10 cellular contexts compared by ENCODE assay signal in genomic region chr13:35470671-35471465, GRCh38. TPM values are rescaled to one million over a fixed set of nuclear protein-coding genes. Genes with fewer than 3 reads are reported as not detected.
DNase-seq lines count a peak whose midpoint lies in the region; ATAC-seq and TF ChIP-seq lines count a peak whose summit lies in the region.
"Had no signal": no experiment of that assay in that cellular context is flagged by ENCODE, and none has a peak within 500 bp of the region (broad histone marks: within the 10 kb centered on the region; RNA-seq: fewer than 3 reads in every experiment).

No MANE protein-coding gene starts in this region.

- H3K9me3 ChIP-seq in esophagus muscularis mucosa: no peaks in the 10 kb centered on the region
- no peaks in the 10 kb centered on the region for H3K9me3 ChIP-seq in mucosa of descending colon
- H3K9me3 ChIP-seq: A549 had no signal

- H3K4me1 ChIP-seq in esophagus muscularis mucosa (peaks cover 4 to 21% (median 14%) of the 10 kb centered on the region in 4 donors), mucosa of descending colon (ENCODE audit: low read depth) (no peaks in the 10 kb centered on the region)
- H3K4me1 ChIP-seq: A549 had no signal

- ATAC-seq in mucosa of descending colon (peak; percentile 79), GM21723 (IDR thresholded peaks at IDR 0.05; ENCODE audit: unreplicated experiment) (no peak)
- ATAC-seq: A549 had no signal

- peak in 1 of 3 experiments; percentile 15 for TF ChIP-seq CTCF in esophagus muscularis mucosa (IDR thresholded peaks at IDR 0.05)
- no peak for TF ChIP-seq CTCF in mucosa of descending colon (IDR thresholded peaks at IDR 0.05)
- peak; percentile 23 for TF ChIP-seq CTCF in type B pancreatic cell (conservative IDR thresholded peaks at IDR 0.05)

- no peaks in the 10 kb centered on the region for H3K27me3 ChIP-seq in esophagus muscularis mucosa

- POLR2A ChIA-PET in activated CD4-positive, alpha-beta T cell treated with anti-CD3 and anti-CD28 coated beads, Interleukin-2, amount 10 ng/mL, durations not matched to agents 7 days and 5 days (lab: Charles Lee): no interaction called here

- TF ChIP-seq EP300 in esophagus muscularis mucosa (IDR thresholded peaks at IDR 0.05): no peak

- intact Hi-C loops in esophagus muscularis mucosa (cut with DNase I) (no loop called here), mucosa of descending colon (cut with DNase I, micrococcal nuclease) (no loop called here)

- peaks cover 65% of the 10 kb centered on the region for H3K27me3 Mint-ChIP-seq in activated CD4-positive, alpha-beta T cell treated with anti-CD3 and anti-CD28 coated beads, Interleukin-2, amount 10 ng/mL, durations not matched to agents 7 days and 5 days
- peaks cover 76% of the 10 kb centered on the region for H3K27me3 Mint-ChIP-seq in type B pancreatic cell

- H3K27ac ChIP-seq in esophagus muscularis mucosa (replicated peaks in 1 of 4): peak overlapping the region; percentile 79 to 86 (median 84)
- H3K27ac ChIP-seq: A549 had no signal

- peaks cover 26% of the 10 kb centered on the region for H3K4me1 Mint-ChIP-seq in activated CD4-positive, alpha-beta T cell treated with anti-CD3 and anti-CD28 coated beads, Interleukin-2, amount 10 ng/mL, durations not matched to agents 7 days and 5 days
- H3K4me1 Mint-ChIP-seq in type B pancreatic cell (ENCODE audit: unreplicated experiment): peaks cover 30% of the 10 kb centered on the region

- H3K36me3 ChIP-seq in esophagus muscularis mucosa: no peaks in the 10 kb centered on the region
- H3K36me3 ChIP-seq in mucosa of descending colon (ENCODE audit: low read depth): no peaks in the 10 kb centered on the region

- H3K27ac Mint-ChIP-seq in activated CD4-positive, alpha-beta T cell treated with anti-CD3 and anti-CD28 coated beads, Interleukin-2, amount 10 ng/mL, durations not matched to agents 7 days and 5 days: peak overlapping the region; percentile 41
- peak overlapping the region; percentile 38 for H3K27ac Mint-ChIP-seq in type B pancreatic cell

- H3K36me3 Mint-ChIP-seq in activated CD4-positive, alpha-beta T cell treated with anti-CD3 and anti-CD28 coated beads, Interleukin-2, amount 10 ng/mL, durations not matched to agents 7 days and 5 days (ENCODE audit: low read depth): peaks cover 4% of the 10 kb centered on the region
- peaks cover 9% of the 10 kb centered on the region for H3K36me3 Mint-ChIP-seq in type B pancreatic cell

- H3K9me3 Mint-ChIP-seq in activated CD4-positive, alpha-beta T cell treated with anti-CD3 and anti-CD28 coated beads, Interleukin-2, amount 10 ng/mL, durations not matched to agents 7 days and 5 days: peaks cover 3% of the 10 kb centered on the region
- H3K9me3 Mint-ChIP-seq in type B pancreatic cell: no peaks in the 10 kb centered on the region

- DNase-seq in activated CD4-positive, alpha-beta T cell treated with anti-CD3 and anti-CD28 coated beads, Interleukin-2, amount 10 ng/mL, durations not matched to agents 7 days and 5 days: no peak
- DNase-seq in activated CD4-positive, alpha-beta T cell treated with anti-CD3 and anti-CD28 coated beads for 1 hour: no peak
- DNase-seq in esophagus muscularis mucosa (ENCODE audit: extremely low spot score) (no peak), mucosa of descending colon (peak in 2 of 3 donors; percentile 10 to 43), type B pancreatic cell (ENCODE audit: extremely low spot score, unreplicated experiment) (peak; percentile 79)
- no peak for DNase-seq in effector CD8-positive, alpha-beta T cell (lab: John Stamatoyannopoulos, UW)
- no peak for DNase-seq in stimulated activated CD8-positive, alpha-beta memory T cell treated with anti-CD3 and anti-CD28 coated beads, Interleukin-4, amount 100 ng/mL, for 48 hours
- DNase-seq: cortex of kidney had no signal

- 16% methylated on average over 29 of the region's 58 CpGs for WGBS in esophagus muscularis mucosa

- H3K4me3 Mint-ChIP-seq in activated CD4-positive, alpha-beta T cell treated with anti-CD3 and anti-CD28 coated beads, Interleukin-2, amount 10 ng/mL, durations not matched to agents 7 days and 5 days: no peak overlapping the region
- peak overlapping the region; percentile 84 for H3K4me3 Mint-ChIP-seq in type B pancreatic cell

- TF ChIP-seq POLR2A in esophagus muscularis mucosa (IDR thresholded peaks at IDR 0.05; ENCODE audit: low read depth): no peak

- H3K4me3 ChIP-seq in esophagus muscularis mucosa (peak overlapping the region; percentile 54 to 63 (median 60)), mucosa of descending colon (no peak overlapping the region)
- H3K4me3 ChIP-seq: A549 had no signal

- CTCF ChIA-PET in activated CD4-positive, alpha-beta T cell treated with anti-CD3 and anti-CD28 coated beads, Interleukin-2, amount 10 ng/mL, durations not matched to agents 7 days and 5 days (lab: Charles Lee): no interaction called here

RNA-seq across cellular contexts. Expression of gene MAB21L1, which starts 5.6 kb away (rescaled TPM):
- not detected for total RNA-seq in activated CD4-positive, alpha-beta T cell treated with anti-CD3 and anti-CD28 coated beads, Interleukin-2, amount 10 ng/mL, durations not matched to agents 7 days and 5 days
- total RNA-seq in esophagus muscularis mucosa: 1 to 10 TPM in 2 of 4 donors, under 1 TPM in 2; 0.83 to 2.9 (median 1.5) TPM
- total RNA-seq in mucosa of descending colon: 1 to 10 TPM in 1 of 3 donors, under 1 TPM in 2; 0.12 to 2.2 (median 0.34) TPM
- total RNA-seq in type B pancreatic cell (ENCODE audit: low replicate concordance): 0.21 and 11.0 TPM in 2 replicates

Comparison
In these comparisons a context has a peak if more than half of its experiments do, and no peak if none do; other contexts are left out.
1. DNase-seq: peak in mucosa of descending colon (2 of 3) and type B pancreatic cell (single experiment); none in activated CD4-positive, alpha-beta T cell treated with anti-CD3 and anti-CD28 coated beads, Interleukin-2, amount 10 ng/mL, durations not matched to agents 7 days and 5 days (single experiment), activated CD4-positive, alpha-beta T cell treated with anti-CD3 and anti-CD28 coated beads for 1 hour (single experiment), esophagus muscularis mucosa (single experiment), effector CD8-positive, alpha-beta T cell (single experiment) and stimulated activated CD8-positive, alpha-beta memory T cell treated with anti-CD3 and anti-CD28 coated beads, Interleukin-4, amount 100 ng/mL, for 48 hours (single experiment).